In the genomic region with DNA sequence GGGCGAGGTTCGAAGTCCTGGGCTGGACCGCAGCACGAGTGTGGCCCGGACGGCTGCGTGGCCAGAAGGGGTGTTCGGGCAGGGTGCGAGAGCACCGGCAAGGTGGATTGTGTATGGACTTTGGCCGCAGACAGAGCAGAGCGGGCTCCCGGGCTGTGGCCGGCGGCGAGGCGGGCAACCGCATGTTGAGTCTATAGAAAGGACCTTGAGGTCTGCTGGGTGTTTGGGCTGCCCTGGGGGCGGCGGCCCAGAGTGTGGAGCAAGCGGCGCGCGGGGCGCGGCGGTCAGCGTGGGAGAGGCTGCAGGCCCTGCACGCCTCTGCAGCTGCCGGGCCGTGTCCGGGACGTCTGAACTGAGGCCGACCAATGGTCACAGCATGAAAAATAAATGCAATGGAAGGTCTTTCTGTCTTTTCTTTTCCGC, we compare ENCODE assay signal across 10 cellular contexts. TPM values are rescaled to one million over a fixed set of nuclear protein-coding genes. Genes with fewer than 3 reads are reported as not detected.
DNase-seq lines count a peak whose midpoint lies in the region; ATAC-seq lines count a peak whose summit lies in the region.
"Had no signal": no experiment of that assay in that cellular context is flagged by ENCODE, and none has a peak within 500 bp of the region (broad histone marks: within the 10 kb centered on the region; RNA-seq: fewer than 3 reads in every experiment).

No MANE protein-coding gene starts in this region.

- peak overlapping the region; percentile 29 for H3K27ac Mint-ChIP-seq in activated T-cell treated with anti-CD3 and anti-CD28 coated beads, Interleukin-2, amount 50 U/mL, for 24 hours
- H3K27ac Mint-ChIP-seq in activated T-helper 2 cell treated with anti-CD3 and anti-CD28 coated beads, Interferon-gamma antibody, Interleukin-2, Interleukin-4, amounts not matched to agents 10 μg/mL and 5 μg/mL and 100 μg/mL, durations not matched to agents 14 hours and 24 hours and 36 hours: peak overlapping the region; percentile 52
- no peak overlapping the region for H3K27ac Mint-ChIP-seq in stimulated activated memory B cell treated with anti-CD40 and anti-IgM and Interleukin-4, amounts not matched to agents 10 μg/mL and 1 μg/mL and 100 μg/mL, for 72 hours

- no peak for DNase-seq in activated T-cell treated with anti-CD3 and anti-CD28 coated beads, Interleukin-2, amount 50 U/mL, for 24 hours
- DNase-seq in activated T-cell treated with anti-CD3 and anti-CD28 coated beads for 4 hours (no peak), left kidney (ENCODE audit: low read depth, low spot score) (peak; percentile 78)
- DNase-seq in activated T-helper 2 cell treated with anti-CD3 and anti-CD28 coated beads, Interferon-gamma antibody, Interleukin-2, Interleukin-4, amounts not matched to agents 10 μg/mL and 5 μg/mL and 100 μg/mL, durations not matched to agents 14 hours and 24 hours and 36 hours (ENCODE audit: low spot score): no peak
- DNase-seq: NCI-H510A treated with DMSO at 0.1 percent for 48 hours had no signal

- H3K36me3 Mint-ChIP-seq in activated T-cell treated with anti-CD3 and anti-CD28 coated beads, Interleukin-2, amount 50 U/mL, for 24 hours (ENCODE audit: low read depth): no peaks in the 10 kb centered on the region
- no peaks in the 10 kb centered on the region for H3K36me3 Mint-ChIP-seq in activated T-helper 2 cell treated with anti-CD3 and anti-CD28 coated beads, Interferon-gamma antibody, Interleukin-2, Interleukin-4, amounts not matched to agents 10 μg/mL and 5 μg/mL and 100 μg/mL, durations not matched to agents 14 hours and 24 hours and 36 hours (ENCODE audit: low read depth)
- H3K36me3 Mint-ChIP-seq in stimulated activated memory B cell treated with anti-CD40 and anti-IgM and Interleukin-4, amounts not matched to agents 10 μg/mL and 1 μg/mL and 100 μg/mL, for 72 hours: no peaks in the 10 kb centered on the region

- H3K4me1 Mint-ChIP-seq in activated T-cell treated with anti-CD3 and anti-CD28 coated beads, Interleukin-2, amount 50 U/mL, for 24 hours (ENCODE audit: low read depth): peaks cover 43% of the 10 kb centered on the region
- H3K4me1 Mint-ChIP-seq in activated T-helper 2 cell treated with anti-CD3 and anti-CD28 coated beads, Interferon-gamma antibody, Interleukin-2, Interleukin-4, amounts not matched to agents 10 μg/mL and 5 μg/mL and 100 μg/mL, durations not matched to agents 14 hours and 24 hours and 36 hours (ENCODE audit: low read depth): peaks cover 24% of the 10 kb centered on the region
- peaks cover 50% of the 10 kb centered on the region for H3K4me1 Mint-ChIP-seq in stimulated activated memory B cell treated with anti-CD40 and anti-IgM and Interleukin-4, amounts not matched to agents 10 μg/mL and 1 μg/mL and 100 μg/mL, for 72 hours

- no peak for ATAC-seq in stimulated activated memory B cell treated with anti-CD40 and anti-IgM and Interleukin-4, amounts not matched to agents 10 μg/mL and 1 μg/mL and 100 μg/mL, for 72 hours
- ATAC-seq in HG03280 (IDR thresholded peaks at IDR 0.05; ENCODE audit: unreplicated experiment) (no peak), HG02852 (IDR thresholded peaks at IDR 0.05; ENCODE audit: unreplicated experiment) (no peak), GM21576 (IDR thresholded peaks at IDR 0.05; ENCODE audit: unreplicated experiment) (no peak)

- no peaks in the 10 kb centered on the region for H3K9me3 Mint-ChIP-seq in activated T-cell treated with anti-CD3 and anti-CD28 coated beads, Interleukin-2, amount 50 U/mL, for 24 hours
- H3K9me3 Mint-ChIP-seq in activated T-helper 2 cell treated with anti-CD3 and anti-CD28 coated beads, Interferon-gamma antibody, Interleukin-2, Interleukin-4, amounts not matched to agents 10 μg/mL and 5 μg/mL and 100 μg/mL, durations not matched to agents 14 hours and 24 hours and 36 hours: no peaks in the 10 kb centered on the region
- H3K9me3 Mint-ChIP-seq in stimulated activated memory B cell treated with anti-CD40 and anti-IgM and Interleukin-4, amounts not matched to agents 10 μg/mL and 1 μg/mL and 100 μg/mL, for 72 hours: no peaks in the 10 kb centered on the region

- intact Hi-C loops in activated T-helper 2 cell treated with anti-CD3 and anti-CD28 coated beads, Interferon-gamma antibody, Interleukin-2, Interleukin-4, amounts not matched to agents 10 μg/mL and 5 μg/mL and 100 μg/mL, durations not matched to agents 14 hours and 24 hours and 36 hours (cut with micrococcal nuclease): loop anchor here (10.0 kb wide), 2 partner anchors 59 to 299 kb away; partner anchors contain the start of gene HOXC13

- H3K27me3 Mint-ChIP-seq in activated T-cell treated with anti-CD3 and anti-CD28 coated beads, Interleukin-2, amount 50 U/mL, for 24 hours: peaks cover 100% of the 10 kb centered on the region
- H3K27me3 Mint-ChIP-seq in activated T-helper 2 cell treated with anti-CD3 and anti-CD28 coated beads, Interferon-gamma antibody, Interleukin-2, Interleukin-4, amounts not matched to agents 10 μg/mL and 5 μg/mL and 100 μg/mL, durations not matched to agents 14 hours and 24 hours and 36 hours (ENCODE audit: low read depth): peaks cover 93% of the 10 kb centered on the region
- H3K27me3 Mint-ChIP-seq in stimulated activated memory B cell treated with anti-CD40 and anti-IgM and Interleukin-4, amounts not matched to agents 10 μg/mL and 1 μg/mL and 100 μg/mL, for 72 hours: peaks cover 100% of the 10 kb centered on the region

- no peak overlapping the region for H3K4me3 Mint-ChIP-seq in activated T-cell treated with anti-CD3 and anti-CD28 coated beads, Interleukin-2, amount 50 U/mL, for 24 hours
- H3K4me3 Mint-ChIP-seq in activated T-helper 2 cell treated with anti-CD3 and anti-CD28 coated beads, Interferon-gamma antibody, Interleukin-2, Interleukin-4, amounts not matched to agents 10 μg/mL and 5 μg/mL and 100 μg/mL, durations not matched to agents 14 hours and 24 hours and 36 hours (ENCODE audit: low read depth): no peak overlapping the region
- peak overlapping the region; percentile 63 for H3K4me3 Mint-ChIP-seq in stimulated activated memory B cell treated with anti-CD40 and anti-IgM and Interleukin-4, amounts not matched to agents 10 μg/mL and 1 μg/mL and 100 μg/mL, for 72 hours

RNA-seq across cellular contexts. Expression of gene HOXC9, which starts 5.7 kb away (rescaled TPM):
- total RNA-seq in activated T-helper 2 cell treated with anti-CD3 and anti-CD28 coated beads, Interferon-gamma antibody, Interleukin-2, Interleukin-4, amounts not matched to agents 10 μg/mL and 5 μg/mL and 100 μg/mL, durations not matched to agents 14 hours and 24 hours and 36 hours: not detected in 2 replicates
- total RNA-seq: mononuclear cell had no signal

RNA-seq across cellular contexts. Expression of gene HOXC10, which starts 9.3 kb away (rescaled TPM):
- total RNA-seq in activated T-helper 2 cell treated with anti-CD3 and anti-CD28 coated beads, Interferon-gamma antibody, Interleukin-2, Interleukin-4, amounts not matched to agents 10 μg/mL and 5 μg/mL and 100 μg/mL, durations not matched to agents 14 hours and 24 hours and 36 hours: not detected in 2 replicates
- total RNA-seq: mononuclear cell had no signal

RNA-seq across cellular contexts. Expression of gene HOXC8, which starts 14.5 kb away (rescaled TPM):
- not detected in 2 replicates for total RNA-seq in activated T-helper 2 cell treated with anti-CD3 and anti-CD28 coated beads, Interferon-gamma antibody, Interleukin-2, Interleukin-4, amounts not matched to agents 10 μg/mL and 5 μg/mL and 100 μg/mL, durations not matched to agents 14 hours and 24 hours and 36 hours
- total RNA-seq: mononuclear cell had no signal

RNA-seq across cellular contexts. Expression of gene HOTAIR, which starts 19.5 kb away (rescaled TPM):
- total RNA-seq in activated T-helper 2 cell treated with anti-CD3 and anti-CD28 coated beads, Interferon-gamma antibody, Interleukin-2, Interleukin-4, amounts not matched to agents 10 μg/mL and 5 μg/mL and 100 μg/mL, durations not matched to agents 14 hours and 24 hours and 36 hours: not detected in 2 replicates
- total RNA-seq: mononuclear cell had no signal

RNA-seq across cellular contexts. Expression of gene HOXC11, which starts 21.4 kb away (rescaled TPM):
- total RNA-seq in activated T-helper 2 cell treated with anti-CD3 and anti-CD28 coated beads, Interferon-gamma antibody, Interleukin-2, Interleukin-4, amounts not matched to agents 10 μg/mL and 5 μg/mL and 100 μg/mL, durations not matched to agents 14 hours and 24 hours and 36 hours: not detected in 2 replicates
- total RNA-seq: mononuclear cell had no signal
